In the genomic region with DNA sequence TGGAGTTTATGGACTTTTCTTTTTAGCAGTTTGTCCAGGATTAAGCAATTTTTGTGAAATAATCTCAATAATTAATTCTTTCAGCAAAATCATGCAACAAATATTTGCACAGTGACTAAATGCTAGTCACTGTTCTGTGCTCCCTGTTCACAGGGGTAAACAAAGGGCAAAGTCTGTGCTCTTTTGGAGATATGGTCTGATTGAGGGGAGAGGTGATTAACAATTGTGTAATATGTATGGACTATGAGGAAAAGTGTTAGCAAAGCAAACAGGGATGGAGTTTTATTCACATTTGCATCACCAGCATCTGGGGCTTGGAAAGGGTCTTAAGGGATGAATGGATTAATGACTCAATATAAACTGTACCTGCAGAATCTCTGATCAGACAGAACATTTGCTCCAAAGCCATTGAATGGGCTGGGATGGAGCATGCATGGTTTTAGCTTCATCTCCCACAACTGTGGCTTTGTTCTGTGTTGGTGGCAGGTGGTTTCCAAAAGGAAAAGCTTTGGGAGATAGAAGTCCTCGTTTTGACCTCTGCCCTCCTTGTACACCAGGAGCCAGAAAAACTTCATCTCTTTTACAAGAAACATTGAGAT, we compare ENCODE assay signal across 1 cellular context.
TF ChIP-seq lines count a peak whose summit lies in the region.

No MANE protein-coding gene starts in this region.

TF ChIP-seq in HepG2, 621 proteins besides CTCF, POLR2A, EP300 and RAD21 (continued from another document and continues in another):
- TF ChIP-seq, protein P1, sequence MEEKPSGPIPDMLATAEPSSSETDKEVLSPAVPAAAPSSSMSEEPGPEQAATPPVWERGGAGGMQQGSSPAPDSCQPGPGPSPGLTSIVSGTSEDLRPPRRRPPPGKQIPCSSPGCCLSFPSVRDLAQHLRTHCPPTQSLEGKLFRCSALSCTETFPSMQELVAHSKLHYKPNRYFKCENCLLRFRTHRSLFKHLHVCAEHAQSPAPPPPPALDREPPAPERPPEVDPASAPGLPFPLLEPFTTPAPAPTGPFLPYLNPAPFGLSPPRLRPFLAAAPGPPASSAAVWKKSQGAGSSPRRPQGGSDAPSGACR (CRISPR knock-in tag; IDR thresholded peaks at IDR 0.05): 0 out of 2 replicates have a peak, but pooled peaks have one; percentile 29
- TF ChIP-seq MTF2 (CRISPR knock-in tag; IDR thresholded peaks at IDR 0.05; ENCODE audit: borderline replicate concordance): no peak
- no peak for TF ChIP-seq MTA3 (CRISPR knock-in tag; IDR thresholded peaks at IDR 0.05)
- TF ChIP-seq TCF12 (IDR thresholded peaks at IDR 0.05): no peak
- peak; percentile 52; the same call in 1 of the 2 replicates for TF ChIP-seq TCF12 (CRISPR knock-in tag; IDR thresholded peaks at IDR 0.05)
- TF ChIP-seq ZNF709 (CRISPR knock-in tag; IDR thresholded peaks at IDR 0.05): no peak
- TF ChIP-seq ZNF614 (CRISPR knock-in tag; IDR thresholded peaks at IDR 0.05; ENCODE audit: borderline replicate concordance): peak; percentile 92
- TF ChIP-seq SETDB1 (CRISPR knock-in tag; IDR thresholded peaks at IDR 0.05; ENCODE audit: borderline replicate concordance): no peak
- no peak for TF ChIP-seq NR3C1 (CRISPR knock-in tag; IDR thresholded peaks at IDR 0.05)
- TF ChIP-seq TEAD2 (CRISPR knock-in tag; IDR thresholded peaks at IDR 0.05): no peak
- TF ChIP-seq, protein P2, sequence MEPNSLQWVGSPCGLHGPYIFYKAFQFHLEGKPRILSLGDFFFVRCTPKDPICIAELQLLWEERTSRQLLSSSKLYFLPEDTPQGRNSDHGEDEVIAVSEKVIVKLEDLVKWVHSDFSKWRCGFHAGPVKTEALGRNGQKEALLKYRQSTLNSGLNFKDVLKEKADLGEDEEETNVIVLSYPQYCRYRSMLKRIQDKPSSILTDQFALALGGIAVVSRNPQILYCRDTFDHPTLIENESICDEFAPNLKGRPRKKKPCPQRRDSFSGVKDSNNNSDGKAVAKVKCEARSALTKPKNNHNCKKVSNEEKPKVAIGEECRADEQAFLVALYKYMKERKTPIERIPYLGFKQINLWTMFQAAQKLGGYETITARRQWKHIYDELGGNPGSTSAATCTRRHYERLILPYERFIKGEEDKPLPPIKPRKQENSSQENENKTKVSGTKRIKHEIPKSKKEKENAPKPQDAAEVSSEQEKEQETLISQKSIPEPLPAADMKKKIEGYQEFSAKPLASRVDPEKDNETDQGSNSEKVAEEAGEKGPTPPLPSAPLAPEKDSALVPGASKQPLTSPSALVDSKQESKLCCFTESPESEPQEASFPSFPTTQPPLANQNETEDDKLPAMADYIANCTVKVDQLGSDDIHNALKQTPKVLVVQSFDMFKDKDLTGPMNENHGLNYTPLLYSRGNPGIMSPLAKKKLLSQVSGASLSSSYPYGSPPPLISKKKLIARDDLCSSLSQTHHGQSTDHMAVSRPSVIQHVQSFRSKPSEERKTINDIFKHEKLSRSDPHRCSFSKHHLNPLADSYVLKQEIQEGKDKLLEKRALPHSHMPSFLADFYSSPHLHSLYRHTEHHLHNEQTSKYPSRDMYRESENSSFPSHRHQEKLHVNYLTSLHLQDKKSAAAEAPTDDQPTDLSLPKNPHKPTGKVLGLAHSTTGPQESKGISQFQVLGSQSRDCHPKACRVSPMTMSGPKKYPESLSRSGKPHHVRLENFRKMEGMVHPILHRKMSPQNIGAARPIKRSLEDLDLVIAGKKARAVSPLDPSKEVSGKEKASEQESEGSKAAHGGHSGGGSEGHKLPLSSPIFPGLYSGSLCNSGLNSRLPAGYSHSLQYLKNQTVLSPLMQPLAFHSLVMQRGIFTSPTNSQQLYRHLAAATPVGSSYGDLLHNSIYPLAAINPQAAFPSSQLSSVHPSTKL (CRISPR knock-in tag; IDR thresholded peaks at IDR 0.05): peak; percentile 92
- TF ChIP-seq ZNF326 (CRISPR knock-in tag; IDR thresholded peaks at IDR 0.05; ENCODE audit: borderline replicate concordance): no peak
- TF ChIP-seq NCOR1 (IDR thresholded peaks at IDR 0.05; ENCODE audit: borderline replicate concordance, low read length): peak; percentile 98
- TF ChIP-seq ZBTB20 (CRISPR knock-in tag; IDR thresholded peaks at IDR 0.05; ENCODE audit: borderline replicate concordance, low read depth): 0 out of 2 replicates have a peak, but pooled peaks have one; percentile 52
- no peak for TF ChIP-seq PHF20 (CRISPR knock-in tag; IDR thresholded peaks at IDR 0.05)
- TF ChIP-seq, protein P3, sequence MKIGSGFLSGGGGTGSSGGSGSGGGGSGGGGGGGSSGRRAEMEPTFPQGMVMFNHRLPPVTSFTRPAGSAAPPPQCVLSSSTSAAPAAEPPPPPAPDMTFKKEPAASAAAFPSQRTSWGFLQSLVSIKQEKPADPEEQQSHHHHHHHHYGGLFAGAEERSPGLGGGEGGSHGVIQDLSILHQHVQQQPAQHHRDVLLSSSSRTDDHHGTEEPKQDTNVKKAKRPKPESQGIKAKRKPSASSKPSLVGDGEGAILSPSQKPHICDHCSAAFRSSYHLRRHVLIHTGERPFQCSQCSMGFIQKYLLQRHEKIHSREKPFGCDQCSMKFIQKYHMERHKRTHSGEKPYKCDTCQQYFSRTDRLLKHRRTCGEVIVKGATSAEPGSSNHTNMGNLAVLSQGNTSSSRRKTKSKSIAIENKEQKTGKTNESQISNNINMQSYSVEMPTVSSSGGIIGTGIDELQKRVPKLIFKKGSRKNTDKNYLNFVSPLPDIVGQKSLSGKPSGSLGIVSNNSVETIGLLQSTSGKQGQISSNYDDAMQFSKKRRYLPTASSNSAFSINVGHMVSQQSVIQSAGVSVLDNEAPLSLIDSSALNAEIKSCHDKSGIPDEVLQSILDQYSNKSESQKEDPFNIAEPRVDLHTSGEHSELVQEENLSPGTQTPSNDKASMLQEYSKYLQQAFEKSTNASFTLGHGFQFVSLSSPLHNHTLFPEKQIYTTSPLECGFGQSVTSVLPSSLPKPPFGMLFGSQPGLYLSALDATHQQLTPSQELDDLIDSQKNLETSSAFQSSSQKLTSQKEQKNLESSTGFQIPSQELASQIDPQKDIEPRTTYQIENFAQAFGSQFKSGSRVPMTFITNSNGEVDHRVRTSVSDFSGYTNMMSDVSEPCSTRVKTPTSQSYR (CRISPR knock-in tag; IDR thresholded peaks at IDR 0.05; ENCODE audit: borderline replicate concordance): peak; percentile 59; the same call in 1 of the 2 replicates
- TF ChIP-seq, protein P4, sequence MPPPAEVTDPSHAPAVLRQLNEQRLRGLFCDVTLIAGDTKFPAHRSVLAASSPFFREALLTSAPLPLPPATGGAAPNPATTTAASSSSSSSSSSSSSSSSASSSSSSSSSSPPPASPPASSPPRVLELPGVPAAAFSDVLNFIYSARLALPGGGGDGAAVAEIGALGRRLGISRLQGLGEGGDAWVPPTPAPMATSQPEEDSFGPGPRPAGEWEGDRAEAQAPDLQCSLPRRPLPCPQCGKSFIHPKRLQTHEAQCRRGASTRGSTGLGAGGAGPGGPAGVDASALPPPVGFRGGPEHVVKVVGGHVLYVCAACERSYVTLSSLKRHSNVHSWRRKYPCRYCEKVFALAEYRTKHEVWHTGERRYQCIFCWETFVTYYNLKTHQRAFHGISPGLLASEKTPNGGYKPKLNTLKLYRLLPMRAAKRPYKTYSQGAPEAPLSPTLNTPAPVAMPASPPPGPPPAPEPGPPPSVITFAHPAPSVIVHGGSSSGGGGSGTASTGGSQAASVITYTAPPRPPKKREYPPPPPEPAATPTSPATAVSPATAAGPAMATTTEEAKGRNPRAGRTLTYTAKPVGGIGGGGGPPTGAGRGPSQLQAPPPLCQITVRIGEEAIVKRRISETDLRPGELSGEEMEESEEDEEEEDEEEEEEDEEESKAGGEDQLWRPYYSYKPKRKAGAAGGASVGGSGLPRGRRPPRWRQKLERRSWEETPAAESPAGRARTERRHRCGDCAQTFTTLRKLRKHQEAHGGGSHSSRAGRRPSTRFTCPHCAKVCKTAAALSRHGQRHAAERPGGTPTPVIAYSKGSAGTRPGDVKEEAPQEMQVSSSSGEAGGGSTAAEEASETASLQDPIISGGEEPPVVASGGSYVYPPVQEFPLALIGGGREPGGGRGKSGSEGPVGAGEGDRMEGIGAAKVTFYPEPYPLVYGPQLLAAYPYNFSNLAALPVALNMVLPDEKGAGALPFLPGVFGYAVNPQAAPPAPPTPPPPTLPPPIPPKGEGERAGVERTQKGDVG (CRISPR knock-in tag; IDR thresholded peaks at IDR 0.05; ENCODE audit: borderline replicate concordance): no peak
- TF ChIP-seq RFXAP (CRISPR knock-in tag; IDR thresholded peaks at IDR 0.05; ENCODE audit: borderline replicate concordance): no peak
- TF ChIP-seq ASH2L (IDR thresholded peaks at IDR 0.05; ENCODE audit: insufficient read length, low read depth, low read length): peak; percentile 83
- TF ChIP-seq JUND (CRISPR knock-in tag; IDR thresholded peaks at IDR 0.05): 0 out of 2 replicates have a peak, but pooled peaks have one; percentile 82
- TF ChIP-seq, protein P5, sequence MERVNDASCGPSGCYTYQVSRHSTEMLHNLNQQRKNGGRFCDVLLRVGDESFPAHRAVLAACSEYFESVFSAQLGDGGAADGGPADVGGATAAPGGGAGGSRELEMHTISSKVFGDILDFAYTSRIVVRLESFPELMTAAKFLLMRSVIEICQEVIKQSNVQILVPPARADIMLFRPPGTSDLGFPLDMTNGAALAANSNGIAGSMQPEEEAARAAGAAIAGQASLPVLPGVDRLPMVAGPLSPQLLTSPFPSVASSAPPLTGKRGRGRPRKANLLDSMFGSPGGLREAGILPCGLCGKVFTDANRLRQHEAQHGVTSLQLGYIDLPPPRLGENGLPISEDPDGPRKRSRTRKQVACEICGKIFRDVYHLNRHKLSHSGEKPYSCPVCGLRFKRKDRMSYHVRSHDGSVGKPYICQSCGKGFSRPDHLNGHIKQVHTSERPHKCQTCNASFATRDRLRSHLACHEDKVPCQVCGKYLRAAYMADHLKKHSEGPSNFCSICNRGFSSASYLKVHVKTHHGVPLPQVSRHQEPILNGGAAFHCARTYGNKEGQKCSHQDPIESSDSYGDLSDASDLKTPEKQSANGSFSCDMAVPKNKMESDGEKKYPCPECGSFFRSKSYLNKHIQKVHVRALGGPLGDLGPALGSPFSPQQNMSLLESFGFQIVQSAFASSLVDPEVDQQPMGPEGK (CRISPR knock-in tag; IDR thresholded peaks at IDR 0.05): peak; percentile 69
- TF ChIP-seq ZKSCAN1 (IDR thresholded peaks at IDR 0.05; ENCODE audit: low read length): no peak
- TF ChIP-seq, protein P6, sequence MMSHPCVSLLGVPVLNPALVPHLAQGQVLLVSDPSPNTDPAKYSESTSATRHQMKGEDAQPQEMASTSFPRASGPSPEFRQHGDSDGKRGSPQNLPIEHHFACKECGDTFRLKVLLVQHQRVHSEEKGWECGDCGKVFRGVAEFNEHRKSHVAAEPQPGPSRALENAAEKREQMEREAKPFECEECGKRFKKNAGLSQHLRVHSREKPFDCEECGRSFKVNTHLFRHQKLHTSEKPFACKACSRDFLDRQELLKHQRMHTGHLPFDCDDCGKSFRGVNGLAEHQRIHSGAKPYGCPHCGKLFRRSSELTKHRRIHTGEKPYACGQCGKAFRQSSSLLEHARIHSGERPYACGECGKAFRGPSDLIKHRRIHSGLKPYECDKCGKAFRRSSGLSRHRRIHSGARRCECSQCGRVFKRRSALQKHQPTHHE (CRISPR knock-in tag; IDR thresholded peaks at IDR 0.05; ENCODE audit: borderline replicate concordance): no peak
- TF ChIP-seq IRF2 (CRISPR knock-in tag; IDR thresholded peaks at IDR 0.05): peak; percentile 57; the same call in 1 of the 2 replicates
- TF ChIP-seq SRSF4 (IDR thresholded peaks at IDR 0.05; ENCODE audit: low read depth, low read length, poor library complexity, severe bottlenecking): no peak
- peak; percentile 91 for TF ChIP-seq FOXA1 (IDR thresholded peaks at IDR 0.05)
- peak; percentile 94 for TF ChIP-seq FOXA1 (CRISPR knock-in tag; IDR thresholded peaks at IDR 0.05)
- TF ChIP-seq, protein P7, sequence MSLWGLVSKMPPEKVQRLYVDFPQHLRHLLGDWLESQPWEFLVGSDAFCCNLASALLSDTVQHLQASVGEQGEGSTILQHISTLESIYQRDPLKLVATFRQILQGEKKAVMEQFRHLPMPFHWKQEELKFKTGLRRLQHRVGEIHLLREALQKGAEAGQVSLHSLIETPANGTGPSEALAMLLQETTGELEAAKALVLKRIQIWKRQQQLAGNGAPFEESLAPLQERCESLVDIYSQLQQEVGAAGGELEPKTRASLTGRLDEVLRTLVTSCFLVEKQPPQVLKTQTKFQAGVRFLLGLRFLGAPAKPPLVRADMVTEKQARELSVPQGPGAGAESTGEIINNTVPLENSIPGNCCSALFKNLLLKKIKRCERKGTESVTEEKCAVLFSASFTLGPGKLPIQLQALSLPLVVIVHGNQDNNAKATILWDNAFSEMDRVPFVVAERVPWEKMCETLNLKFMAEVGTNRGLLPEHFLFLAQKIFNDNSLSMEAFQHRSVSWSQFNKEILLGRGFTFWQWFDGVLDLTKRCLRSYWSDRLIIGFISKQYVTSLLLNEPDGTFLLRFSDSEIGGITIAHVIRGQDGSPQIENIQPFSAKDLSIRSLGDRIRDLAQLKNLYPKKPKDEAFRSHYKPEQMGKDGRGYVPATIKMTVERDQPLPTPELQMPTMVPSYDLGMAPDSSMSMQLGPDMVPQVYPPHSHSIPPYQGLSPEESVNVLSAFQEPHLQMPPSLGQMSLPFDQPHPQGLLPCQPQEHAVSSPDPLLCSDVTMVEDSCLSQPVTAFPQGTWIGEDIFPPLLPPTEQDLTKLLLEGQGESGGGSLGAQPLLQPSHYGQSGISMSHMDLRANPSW (CRISPR knock-in tag; IDR thresholded peaks at IDR 0.05; ENCODE audit: borderline replicate concordance): no peak
- TF ChIP-seq KMT2B (CRISPR knock-in tag; IDR thresholded peaks at IDR 0.05): peak; percentile 51; the same call in 1 of the 2 replicates
- TF ChIP-seq SUZ12 (IDR thresholded peaks at IDR 0.05; ENCODE audit: low read depth, low read length): no peak
- TF ChIP-seq, protein P8, sequence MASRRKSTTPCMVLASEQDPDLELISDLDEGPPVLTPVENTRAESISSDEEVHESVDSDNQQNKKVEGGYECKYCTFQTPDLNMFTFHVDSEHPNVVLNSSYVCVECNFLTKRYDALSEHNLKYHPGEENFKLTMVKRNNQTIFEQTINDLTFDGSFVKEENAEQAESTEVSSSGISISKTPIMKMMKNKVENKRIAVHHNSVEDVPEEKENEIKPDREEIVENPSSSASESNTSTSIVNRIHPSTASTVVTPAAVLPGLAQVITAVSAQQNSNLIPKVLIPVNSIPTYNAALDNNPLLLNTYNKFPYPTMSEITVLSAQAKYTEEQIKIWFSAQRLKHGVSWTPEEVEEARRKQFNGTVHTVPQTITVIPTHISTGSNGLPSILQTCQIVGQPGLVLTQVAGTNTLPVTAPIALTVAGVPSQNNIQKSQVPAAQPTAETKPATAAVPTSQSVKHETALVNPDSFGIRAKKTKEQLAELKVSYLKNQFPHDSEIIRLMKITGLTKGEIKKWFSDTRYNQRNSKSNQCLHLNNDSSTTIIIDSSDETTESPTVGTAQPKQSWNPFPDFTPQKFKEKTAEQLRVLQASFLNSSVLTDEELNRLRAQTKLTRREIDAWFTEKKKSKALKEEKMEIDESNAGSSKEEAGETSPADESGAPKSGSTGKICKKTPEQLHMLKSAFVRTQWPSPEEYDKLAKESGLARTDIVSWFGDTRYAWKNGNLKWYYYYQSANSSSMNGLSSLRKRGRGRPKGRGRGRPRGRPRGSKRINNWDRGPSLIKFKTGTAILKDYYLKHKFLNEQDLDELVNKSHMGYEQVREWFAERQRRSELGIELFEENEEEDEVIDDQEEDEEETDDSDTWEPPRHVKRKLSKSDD (CRISPR knock-in tag; IDR thresholded peaks at IDR 0.05; ENCODE audit: low read depth): 0 out of 2 replicates have a peak, but pooled peaks have one; percentile 36
- TF ChIP-seq ZNF790 (CRISPR knock-in tag; IDR thresholded peaks at IDR 0.05; ENCODE audit: borderline replicate concordance): no peak
- no peak for TF ChIP-seq ZNF335 (CRISPR knock-in tag; IDR thresholded peaks at IDR 0.05)
- peak; percentile 43; the same call in 1 of the 2 replicates for TF ChIP-seq PHF21A (CRISPR knock-in tag; IDR thresholded peaks at IDR 0.05)
- TF ChIP-seq U2AF1 (optimal IDR thresholded peaks at IDR 0.05; ENCODE audit: low read depth, low read length): no peak
- no peak for TF ChIP-seq ZFAT (CRISPR knock-in tag; conservative IDR thresholded peaks at IDR 0.05)
- peak; percentile 78 for TF ChIP-seq SAP130 (CRISPR knock-in tag; IDR thresholded peaks at IDR 0.05; ENCODE audit: low read depth)
- TF ChIP-seq ZNF670 (CRISPR knock-in tag; IDR thresholded peaks at IDR 0.05; ENCODE audit: borderline replicate concordance): no peak
